In genomic region chr19:48895226-48895625, GRCh38 we compare ENCODE assay signal across 1 cellular context.
TF ChIP-seq lines count a peak whose summit lies in the region.

No MANE protein-coding gene starts in this region.

TF ChIP-seq in GM12878, 131 proteins besides CTCF, POLR2A, EP300 and RAD21:
- TF ChIP-seq CBX3 (IDR thresholded peaks at IDR 0.05; ENCODE audit: borderline replicate concordance, low read depth) (no peak), POLR2AphosphoS5 (IDR thresholded peaks at IDR 0.05; ENCODE audit: low read length) (no peak), POLR2AphosphoS2 (IDR thresholded peaks at IDR 0.05; ENCODE audit: low read depth, low read length) (no peak), CHD1 (IDR thresholded peaks at IDR 0.05; ENCODE audit: low read depth, low read length) (no peak), BHLHE40 (IDR thresholded peaks at IDR 0.05; ENCODE audit: borderline replicate concordance in 1 of 2, low read depth in 2 of 2, low read length in 1 of 2) (no peak), MEF2A (IDR thresholded peaks at IDR 0.05; ENCODE audit: insufficient read depth, low read depth, low read length) (no peak), BACH1 (IDR thresholded peaks at IDR 0.05; ENCODE audit: borderline replicate concordance) (no peak), E4F1 (IDR thresholded peaks at IDR 0.05; ENCODE audit: borderline replicate concordance, partially characterized antibody) (no peak), TCF7 (IDR thresholded peaks at IDR 0.05; ENCODE audit: borderline replicate concordance) (no peak), MTA3 (IDR thresholded peaks at IDR 0.05; ENCODE audit: borderline replicate concordance, low read length) (no peak)
- TF ChIP-seq, protein P1, sequence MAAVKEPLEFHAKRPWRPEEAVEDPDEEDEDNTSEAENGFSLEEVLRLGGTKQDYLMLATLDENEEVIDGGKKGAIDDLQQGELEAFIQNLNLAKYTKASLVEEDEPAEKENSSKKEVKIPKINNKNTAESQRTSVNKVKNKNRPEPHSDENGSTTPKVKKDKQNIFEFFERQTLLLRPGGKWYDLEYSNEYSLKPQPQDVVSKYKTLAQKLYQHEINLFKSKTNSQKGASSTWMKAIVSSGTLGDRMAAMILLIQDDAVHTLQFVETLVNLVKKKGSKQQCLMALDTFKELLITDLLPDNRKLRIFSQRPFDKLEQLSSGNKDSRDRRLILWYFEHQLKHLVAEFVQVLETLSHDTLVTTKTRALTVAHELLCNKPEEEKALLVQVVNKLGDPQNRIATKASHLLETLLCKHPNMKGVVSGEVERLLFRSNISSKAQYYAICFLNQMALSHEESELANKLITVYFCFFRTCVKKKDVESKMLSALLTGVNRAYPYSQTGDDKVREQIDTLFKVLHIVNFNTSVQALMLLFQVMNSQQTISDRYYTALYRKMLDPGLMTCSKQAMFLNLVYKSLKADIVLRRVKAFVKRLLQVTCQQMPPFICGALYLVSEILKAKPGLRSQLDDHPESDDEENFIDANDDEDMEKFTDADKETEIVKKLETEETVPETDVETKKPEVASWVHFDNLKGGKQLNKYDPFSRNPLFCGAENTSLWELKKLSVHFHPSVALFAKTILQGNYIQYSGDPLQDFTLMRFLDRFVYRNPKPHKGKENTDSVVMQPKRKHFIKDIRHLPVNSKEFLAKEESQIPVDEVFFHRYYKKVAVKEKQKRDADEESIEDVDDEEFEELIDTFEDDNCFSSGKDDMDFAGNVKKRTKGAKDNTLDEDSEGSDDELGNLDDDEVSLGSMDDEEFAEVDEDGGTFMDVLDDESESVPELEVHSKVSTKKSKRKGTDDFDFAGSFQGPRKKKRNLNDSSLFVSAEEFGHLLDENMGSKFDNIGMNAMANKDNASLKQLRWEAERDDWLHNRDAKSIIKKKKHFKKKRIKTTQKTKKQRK (IDR thresholded peaks at IDR 0.05; ENCODE audit: low read depth, low read length): no peak
- TF ChIP-seq, protein P2, sequence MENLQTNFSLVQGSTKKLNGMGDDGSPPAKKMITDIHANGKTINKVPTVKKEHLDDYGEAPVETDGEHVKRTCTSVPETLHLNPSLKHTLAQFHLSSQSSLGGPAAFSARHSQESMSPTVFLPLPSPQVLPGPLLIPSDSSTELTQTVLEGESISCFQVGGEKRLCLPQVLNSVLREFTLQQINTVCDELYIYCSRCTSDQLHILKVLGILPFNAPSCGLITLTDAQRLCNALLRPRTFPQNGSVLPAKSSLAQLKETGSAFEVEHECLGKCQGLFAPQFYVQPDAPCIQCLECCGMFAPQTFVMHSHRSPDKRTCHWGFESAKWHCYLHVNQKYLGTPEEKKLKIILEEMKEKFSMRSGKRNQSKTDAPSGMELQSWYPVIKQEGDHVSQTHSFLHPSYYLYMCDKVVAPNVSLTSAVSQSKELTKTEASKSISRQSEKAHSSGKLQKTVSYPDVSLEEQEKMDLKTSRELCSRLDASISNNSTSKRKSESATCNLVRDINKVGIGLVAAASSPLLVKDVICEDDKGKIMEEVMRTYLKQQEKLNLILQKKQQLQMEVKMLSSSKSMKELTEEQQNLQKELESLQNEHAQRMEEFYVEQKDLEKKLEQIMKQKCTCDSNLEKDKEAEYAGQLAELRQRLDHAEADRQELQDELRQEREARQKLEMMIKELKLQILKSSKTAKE (IDR thresholded peaks at IDR 0.05; ENCODE audit: low read depth, poor library complexity, severe bottlenecking): no peak
